7 cellular contexts compared by ENCODE assay signal in the genomic region with DNA sequence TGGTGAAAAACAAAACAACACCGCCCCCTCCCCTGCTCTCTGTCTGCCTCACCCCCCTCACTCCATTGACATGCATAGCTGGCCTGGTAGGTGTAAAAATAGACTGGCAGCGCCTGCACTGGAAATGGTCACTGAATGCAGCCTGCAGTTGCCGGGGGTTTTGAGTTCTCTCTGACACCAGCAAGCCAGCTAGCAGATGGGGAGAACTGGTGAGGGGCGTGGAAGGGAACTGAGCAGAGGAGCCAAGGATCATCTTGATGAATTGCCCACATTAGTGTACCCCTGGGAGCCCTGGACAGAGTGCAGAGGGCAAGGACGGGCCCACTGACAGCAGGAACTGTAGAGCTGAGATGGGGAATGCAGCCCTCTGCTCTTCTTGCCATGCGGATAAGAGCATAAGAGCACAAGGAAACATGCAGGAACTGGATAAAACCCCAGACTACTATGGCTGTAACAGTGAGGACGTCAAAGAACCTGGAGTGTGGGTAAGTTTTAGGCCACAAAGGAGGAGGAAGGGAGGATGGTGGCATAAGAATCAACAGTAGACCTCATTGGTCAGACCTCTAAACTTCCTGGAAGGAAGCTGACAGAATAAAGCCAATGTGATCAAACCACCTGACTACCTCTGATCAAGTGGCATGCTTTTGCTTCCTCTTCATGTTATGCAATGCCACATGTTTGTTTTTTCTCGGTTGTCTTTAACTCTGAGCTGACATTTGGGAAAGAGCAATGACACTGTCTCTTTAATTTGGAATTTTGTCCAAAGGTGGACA.
DNase-seq lines count a peak whose midpoint lies in the region; ATAC-seq and TF ChIP-seq lines count a peak whose summit lies in the region.

No MANE protein-coding gene starts in this region.

- H4K20me1 ChIP-seq in KMS-11 (ENCODE audit: insufficient read depth): no peaks in the 10 kb centered on the region

- DNase-seq in cerebellar cortex (ENCODE audit: low spot score) (peak; percentile 65), left lobe of liver (ENCODE audit: low spot score) (no peak), NCI-H748 treated with DMSO at 0.1 percent for 48 hours (lab: John Stamatoyannopoulos, UW) (no peak), 8988T (no peak)
- no peak for DNase-seq in stimulated activated CD4-positive, alpha-beta T cell treated with anti-CD3 and anti-CD28 coated beads, Interleukin-12 subunit alpha, Interleukin-12 subunit beta, amount 100 ng/mL, for 4 hours

- ATAC-seq in left lobe of liver: peak; percentile 58

- H3K4me3 ChIP-seq in KMS-11 (IDR thresholded peaks at IDR 0.05; ENCODE audit: insufficient read depth, low read depth, low read length) (no peak overlapping the region), subcutaneous abdominal adipose tissue (ENCODE audit: low read depth in 1 of 5, low read length in 5 of 5) (peak overlapping the region in 1 of 5 donors; percentile 1)

- H3K79me2 ChIP-seq in KMS-11 (ENCODE audit: insufficient read depth, low read depth): no peaks in the 10 kb centered on the region

- no peak for TF ChIP-seq CTCF in KMS-11 (conservative IDR thresholded peaks at IDR 0.05; ENCODE audit: low read depth, low read length)

- H3K27me3 ChIP-seq in KMS-11 (ENCODE audit: insufficient read depth, low read depth): no peaks in the 10 kb centered on the region
- no peaks in the 10 kb centered on the region for H3K27me3 ChIP-seq in subcutaneous abdominal adipose tissue (ENCODE audit: control insufficient read depth in 5 of 5, insufficient read depth in 4 of 5, low read length in 5 of 5)

- H3K36me3 ChIP-seq in KMS-11 (ENCODE audit: insufficient read depth): no peaks in the 10 kb centered on the region
- no peaks in the 10 kb centered on the region for H3K36me3 ChIP-seq in subcutaneous abdominal adipose tissue (ENCODE audit: control insufficient read depth in 5 of 5, insufficient read depth in 5 of 5, low read length in 5 of 5)

- H2AFZ ChIP-seq in KMS-11 (ENCODE audit: low read depth): peak overlapping the region; percentile 54

- H3K4me2 ChIP-seq in KMS-11: peak overlapping the region; percentile 75; the same call in 1 of the 2 replicates

- H3K9me3 ChIP-seq in subcutaneous abdominal adipose tissue (ENCODE audit: control insufficient read depth in 5 of 5, low read length in 5 of 5): no peaks in the 10 kb centered on the region

- H3K4me1 ChIP-seq in KMS-11 (ENCODE audit: low read depth, poor library complexity, severe bottlenecking) (peaks cover 41% of the 10 kb centered on the region), subcutaneous abdominal adipose tissue (ENCODE audit: control insufficient read depth in 5 of 5, insufficient read depth in 5 of 5, low read length in 5 of 5) (peaks cover 0 to 22% (median 18%) of the 10 kb centered on the region in 5 donors)

- H3K27ac ChIP-seq in KMS-11 (peak overlapping the region; percentile 23), subcutaneous abdominal adipose tissue (ENCODE audit: low read depth, low read length) (peak overlapping the region; percentile 12)

- H3K9ac ChIP-seq in KMS-11 (no peak overlapping the region), subcutaneous abdominal adipose tissue (ENCODE audit: low read length in 5 of 5) (no peak overlapping the region)
